ENCODE assay signal across 20 cellular contexts in the genomic region with DNA sequence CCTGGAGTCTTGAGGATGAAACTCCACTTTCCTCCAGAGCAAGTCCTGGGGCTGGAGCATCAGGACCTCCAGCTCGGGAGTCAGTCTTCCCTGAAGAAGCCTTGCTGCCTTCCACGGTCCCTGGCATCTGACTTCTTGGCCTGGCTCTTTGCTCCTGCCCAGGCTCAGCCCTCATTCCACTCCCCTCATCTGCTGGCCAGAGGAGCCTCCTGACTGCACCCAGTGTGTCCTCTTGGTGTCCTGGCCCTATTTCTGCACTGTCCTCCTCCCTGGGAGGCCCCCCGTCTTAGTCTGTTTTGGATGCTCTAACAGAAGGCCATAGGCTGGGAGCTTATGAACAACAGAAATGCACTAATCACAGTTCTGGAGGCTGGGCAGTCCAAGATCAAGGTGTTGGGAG.
A peak's percentile ranks its signal among the peaks of the same experiment; 100 is the strongest.
DNase-seq lines count a peak whose midpoint lies in the region; ATAC-seq and TF ChIP-seq lines count a peak whose summit lies in the region.
"Had no signal": no experiment of that assay in that cellular context is flagged by ENCODE, and none has a peak within 500 bp of the region (broad histone marks: within the 10 kb centered on the region; RNA-seq: fewer than 3 reads in every experiment).

No MANE protein-coding gene starts in this region.

- H3K36me3 ChIP-seq in parathyroid adenoma (ENCODE audit: control insufficient read depth, insufficient read depth, low read length) = no peaks in the 10 kb centered on the region

- H2AFZ ChIP-seq in parathyroid adenoma = peak overlapping the region; percentile 81

- intact Hi-C loops in sciatic nerve (cut with DNase I) = no loop called here

- H3K27me3 Mint-ChIP-seq in activated CD8-positive, alpha-beta memory T cell treated with anti-CD3 and anti-CD28 coated beads, Interleukin-2, amount 10 ng/mL, durations not matched to agents 7 days and 5 days = peaks cover 8% of the 10 kb centered on the region

- peak overlapping the region; percentile 86 for H3K27ac ChIP-seq in parathyroid adenoma
- H3K27ac ChIP-seq: 22Rv1 had no signal

- no peak for ATAC-seq in activated CD8-positive, alpha-beta memory T cell treated with anti-CD3 and anti-CD28 coated beads, Interleukin-2, amount 10 ng/mL, durations not matched to agents 7 days and 5 days
- ATAC-seq in left lobe of liver (no peak), sciatic nerve (no peak), HG03108 (IDR thresholded peaks at IDR 0.05; ENCODE audit: unreplicated experiment) (no peak)

- CTCF ChIA-PET in activated CD8-positive, alpha-beta memory T cell treated with anti-CD3 and anti-CD28 coated beads, Interleukin-2, amount 10 ng/mL, durations not matched to agents 7 days and 5 days (lab: Charles Lee) = no interaction called here

- H3K9ac ChIP-seq in parathyroid adenoma = no peak overlapping the region

- no peak overlapping the region for H3K27ac Mint-ChIP-seq in activated CD8-positive, alpha-beta memory T cell treated with anti-CD3 and anti-CD28 coated beads, Interleukin-2, amount 10 ng/mL, durations not matched to agents 7 days and 5 days
- H3K27ac Mint-ChIP-seq: B cell had no signal

- H3K9me3 ChIP-seq in parathyroid adenoma (ENCODE audit: control insufficient read depth, low read length) = no peaks in the 10 kb centered on the region

- TF ChIP-seq CTCF in parathyroid adenoma (IDR thresholded peaks at IDR 0.05) = no peak

- no peaks in the 10 kb centered on the region for H3K27me3 ChIP-seq in parathyroid adenoma (ENCODE audit: control insufficient read depth, insufficient read depth, low read length)

- peak; percentile 18 for DNase-seq in activated CD8-positive, alpha-beta memory T cell treated with anti-CD3 and anti-CD28 coated beads, Interleukin-2, amount 10 ng/mL, durations not matched to agents 7 days and 5 days
- DNase-seq in activated CD8-positive, alpha-beta memory T cell treated with anti-CD3 and anti-CD28 coated beads, Interleukin-2, amount 50 U/mL, for 48 hours = no peak
- DNase-seq in D341Med (ENCODE audit: low spot score) = peak; percentile 21
- DNase-seq in left lobe of liver (ENCODE audit: low spot score) = peak; percentile 18
- DNase-seq in sciatic nerve (ENCODE audit: low spot score) = no peak
- DNase-seq in activated CD4-positive, alpha-beta T cell treated with anti-CD3 and anti-CD28 coated beads, Interleukin-2, amount 50 U/mL, for 1 hour = no peak
- DNase-seq: Calu3, IMR-90, KG1, NCI-H1048, NCI-H1694, NCI-H2029 treated with DMSO at 0.1 percent for 48 hours, NCI-H2227 treated with DMSO at 0.1 percent for 48 hours, NCI-H526 treated with DMSO at 0.1 percent for 48 hours, RPMI8226, SHP77 had no signal

- no peaks in the 10 kb centered on the region for H3K9me3 Mint-ChIP-seq in activated CD8-positive, alpha-beta memory T cell treated with anti-CD3 and anti-CD28 coated beads, Interleukin-2, amount 10 ng/mL, durations not matched to agents 7 days and 5 days (ENCODE audit: low read depth)

- no peaks in the 10 kb centered on the region for H3K36me3 Mint-ChIP-seq in activated CD8-positive, alpha-beta memory T cell treated with anti-CD3 and anti-CD28 coated beads, Interleukin-2, amount 10 ng/mL, durations not matched to agents 7 days and 5 days

- H3K4me1 Mint-ChIP-seq in activated CD8-positive, alpha-beta memory T cell treated with anti-CD3 and anti-CD28 coated beads, Interleukin-2, amount 10 ng/mL, durations not matched to agents 7 days and 5 days = no peaks in the 10 kb centered on the region
- H3K4me1 Mint-ChIP-seq: B cell had no signal

- H3K4me3 ChIP-seq in parathyroid adenoma (ENCODE audit: low read depth, low read length) = no peak overlapping the region

- H3K4me2 ChIP-seq in parathyroid adenoma (ENCODE audit: low read length) = no peak overlapping the region

- no peak overlapping the region for H3K4me3 Mint-ChIP-seq in activated CD8-positive, alpha-beta memory T cell treated with anti-CD3 and anti-CD28 coated beads, Interleukin-2, amount 10 ng/mL, durations not matched to agents 7 days and 5 days
- H3K4me3 Mint-ChIP-seq: B cell had no signal

- H3K79me2 ChIP-seq in parathyroid adenoma = no peaks in the 10 kb centered on the region

- peaks cover 40% of the 10 kb centered on the region for H3K4me1 ChIP-seq in parathyroid adenoma

Comparison
In these comparisons a context has a peak if more than half of its experiments do, and no peak if none do; other contexts are left out.
1. DNase-seq: peak in activated CD8-positive, alpha-beta memory T cell treated with anti-CD3 and anti-CD28 coated beads, Interleukin-2, amount 10 ng/mL, durations not matched to agents 7 days and 5 days (single experiment), D341Med (single experiment) and left lobe of liver (single experiment); none in activated CD8-positive, alpha-beta memory T cell treated with anti-CD3 and anti-CD28 coated beads, Interleukin-2, amount 50 U/mL, for 48 hours (single experiment), sciatic nerve (single experiment) and activated CD4-positive, alpha-beta T cell treated with anti-CD3 and anti-CD28 coated beads, Interleukin-2, amount 50 U/mL, for 1 hour (single experiment).